ENCODE assay signal across 12 cellular contexts in genomic region chr9:109418827-109419226, GRCh38.
DNase-seq lines count a peak whose midpoint lies in the region; ATAC-seq, FAIRE-seq and TF ChIP-seq lines count a peak whose summit lies in the region.
"Had no signal": no experiment of that assay in that cellular context is flagged by ENCODE, and none has a peak within 500 bp of the region (broad histone marks: within the 10 kb centered on the region; RNA-seq: fewer than 3 reads in every experiment).

No MANE protein-coding gene starts in this region.

- no peak overlapping the region for H2AFZ ChIP-seq in GM12878 (ENCODE audit: control insufficient read depth, low read depth, low read length)
- H2AFZ ChIP-seq: parathyroid adenoma had no signal

- H3K27me3 Mint-ChIP-seq in CD14-positive monocyte (ENCODE audit: low read depth in 3 of 3) = peaks cover 25 to 42% (median 31%) of the 10 kb centered on the region in 3 donors

- no peak for TF ChIP-seq CTCF in GM12865 (IDR thresholded peaks at IDR 0.05; ENCODE audit: insufficient read depth, low read depth, low read length, missing control alignments)
- TF ChIP-seq CTCF in GM12878 (IDR thresholded peaks at IDR 0.05 in 2 of 3, conservative IDR thresholded peaks at IDR 0.05 in 1 of 3; ENCODE audit: control insufficient read depth in 2 of 3, extremely low read depth in 1 of 3, insufficient read depth in 1 of 3, low read depth in 3 of 3, low read length in 3 of 3) = no peak
- no peak for TF ChIP-seq CTCF in CD14-positive monocyte (IDR thresholded peaks at IDR 0.05)

- peak; percentile 94 to 97 for TF ChIP-seq EP300 in GM12878 (IDR thresholded peaks at IDR 0.05; ENCODE audit: borderline replicate concordance in 1 of 2, control insufficient read depth in 1 of 2, low read depth in 2 of 2, low read length in 2 of 2)

- peak overlapping the region; percentile 76 for H3K4me2 ChIP-seq in GM12878 (ENCODE audit: control insufficient read depth, insufficient read depth)

- no peaks in the 10 kb centered on the region for H3K27me3 ChIP-seq in GM12878 (replicated peaks in 1 of 2; ENCODE audit: control insufficient read depth in 2 of 2, insufficient read depth in 2 of 2, low read length in 1 of 2)

- no peak for TF ChIP-seq RAD21 in GM12878 (IDR thresholded peaks at IDR 0.05; ENCODE audit: insufficient read depth, low read depth, low read length)

- no peaks in the 10 kb centered on the region for H3K9me3 ChIP-seq in GM12878 (replicated peaks; ENCODE audit: control insufficient read depth, insufficient read depth, low read length)

- POLR2A ChIA-PET in GM12878 (lab: Charles Lee) = interaction anchor here (0.9 to 1.9 kb wide), 3 partner anchors 8 to 22 kb away, joined by 3 to 6 read pairs (median 3); no protein-coding TSS in a partner anchor

- in situ Hi-C loops in GM12878 (cut with MboI) = no loop called here

- H3K36me3 Mint-ChIP-seq in CD14-positive monocyte = no peaks in the 10 kb centered on the region

- DNase-seq in GM12865 (ENCODE audit: low read depth) (peak; percentile 84), GM12878 (ENCODE audit: low read depth, low spot score) (peak; percentile 74), RKO (ENCODE audit: low spot score) (no peak), CD14-positive monocyte (ENCODE audit: low spot score) (no peak)
- DNase-seq in Jurkat, Clone E6-1 (ENCODE audit: low read depth, low spot score) = peak; percentile 94
- DNase-seq in activated effector memory CD4-positive, alpha-beta T cell treated with anti-CD3 and anti-CD28 coated beads, Interleukin-2, amount 50 U/mL, for 16 hours = no peak
- DNase-seq: foreskin fibroblast, trophoblast cell had no signal

- H3K9ac ChIP-seq in GM12878 (ENCODE audit: control insufficient read depth, insufficient read depth, low read length) = no peak overlapping the region
- H3K9ac ChIP-seq: parathyroid adenoma had no signal

- no peaks in the 10 kb centered on the region for H3K9me3 Mint-ChIP-seq in CD14-positive monocyte
- H3K9me3 Mint-ChIP-seq: central memory CD8-positive, alpha-beta T cell had no signal

- no peaks in the 10 kb centered on the region for H3K79me2 ChIP-seq in GM12878 (ENCODE audit: control insufficient read depth, insufficient read depth, low read length)
- H3K79me2 ChIP-seq: parathyroid adenoma had no signal

- under 1% methylated on average over 6 of the region's 6 CpGs for WGBS in GM12878 (ENCODE audit: insufficient coverage, insufficient replicate concordance, low lambda C conversion rate, missing lambda C conversion rate)

- no peaks in the 10 kb centered on the region for H3K36me3 ChIP-seq in GM12878 (ENCODE audit: control insufficient read depth in 2 of 2, insufficient read depth in 2 of 2, low read length in 1 of 2)

- BruUV-seq in GM12878 (replicated peaks; lab: Mats Ljungman, UMichigan) = no TSS peak

- no peak for TF ChIP-seq POLR2A in GM12878 (IDR thresholded peaks at IDR 0.05; ENCODE audit: low read depth, low read length)

- no peaks in the 10 kb centered on the region for H4K20me1 ChIP-seq in GM12878 (ENCODE audit: control insufficient read depth, insufficient read depth)

- no peak overlapping the region for H3K4me3 Mint-ChIP-seq in CD14-positive monocyte
- H3K4me3 Mint-ChIP-seq: central memory CD8-positive, alpha-beta T cell had no signal

- H3K27ac Mint-ChIP-seq in CD14-positive monocyte = no peak overlapping the region

- H3K4me1 Mint-ChIP-seq in CD14-positive monocyte = no peaks in the 10 kb centered on the region
- H3K4me1 Mint-ChIP-seq: central memory CD8-positive, alpha-beta T cell had no signal

- RAD21 ChIA-PET in GM12878 (lab: Charles Lee; ENCODE audit: unreplicated experiment) = interaction anchor here (0.9 to 4.5 kb wide), 4 partner anchors 9 to 45 kb away, joined by 4 to 24 read pairs (median 10); no protein-coding TSS in a partner anchor

- SMC1A ChIA-PET in GM12878 (lab: Charles Lee; ENCODE audit: uncharacterized antibody, unreplicated experiment) = interaction anchor here (1.0 to 12.6 kb wide), 6 partner anchors 8 to 46 kb away, joined by 3 to 116 read pairs (median 4); no protein-coding TSS in a partner anchor

- peak; percentile 32 for ATAC-seq in GM19455 (IDR thresholded peaks at IDR 0.05; ENCODE audit: unreplicated experiment)
- ATAC-seq in GM12878 = peak; percentile 55
- no peak for ATAC-seq in HG03097 (IDR thresholded peaks at IDR 0.05; ENCODE audit: low FRiP score, unreplicated experiment)

- H3K27ac ChIP-seq in GM12878 (ENCODE audit: control insufficient read depth, insufficient read depth) = peak overlapping the region; percentile 32; the same call in 1 of the 2 replicates
- H3K27ac ChIP-seq: parathyroid adenoma had no signal

- no peak for FAIRE-seq in GM12878 (lab: Jason Lieb, UNC)

- intact Hi-C loops in GM12878 (cut with micrococcal nuclease; ENCODE audit: unreplicated experiment) (loop anchor here (5.0 to 10.0 kb wide), 2 partner anchors 48 to 404 kb away; partner anchors contain the start of gene CTNNAL1), CD14-positive monocyte (cut with micrococcal nuclease) (no loop called here)

- peaks cover 77% of the 10 kb centered on the region for H3K4me1 ChIP-seq in GM12878 (ENCODE audit: control insufficient read depth, insufficient read depth, low read length)
- H3K4me1 ChIP-seq: parathyroid adenoma had no signal

- CTCF ChIA-PET in GM12878 (lab: Yijun Ruan, JAX) = interaction anchor here (0.6 to 17.7 kb wide), 10 partner anchors 9 to 225 kb away, joined by 3 to 214 read pairs (median 6); no protein-coding TSS in a partner anchor

- H3K4me3 ChIP-seq in GM12865 (ENCODE audit: low read depth, low read length) (no peak overlapping the region), GM12878 (0 out of 2 replicates have a peak overlapping the region, but pooled peaks have one; percentile 9)
- peak overlapping the region; percentile 54 for H3K4me3 ChIP-seq in Jurkat, Clone E6-1 (ENCODE audit: low read length)

TF ChIP-seq in GM12878, 131 proteins besides CTCF, POLR2A, EP300 and RAD21 (continues in another document):
- TF ChIP-seq SMARCA5 (IDR thresholded peaks at IDR 0.05) (no peak), PAX5 (IDR thresholded peaks at IDR 0.05; ENCODE audit: borderline replicate concordance, low read depth, low read length) (peak; percentile 100), PML (IDR thresholded peaks at IDR 0.05; ENCODE audit: low read length) (no peak), BMI1 (IDR thresholded peaks at IDR 0.05; ENCODE audit: borderline replicate concordance) (peak; percentile 72), STAT3 (IDR thresholded peaks at IDR 0.05; ENCODE audit: low read depth, low read length) (peak; percentile 62; the same call in 1 of the 2 replicates), MYB (IDR thresholded peaks at IDR 0.05; ENCODE audit: borderline replicate concordance, low read depth, low read length) (peak; percentile 87; the same call in 1 of the 2 replicates), DPF2 (IDR thresholded peaks at IDR 0.05) (peak; percentile 94), MYC (IDR thresholded peaks at IDR 0.05; ENCODE audit: insufficient read depth, insufficient read length, insufficient replicate concordance, low read length, severe bottlenecking) (no peak), ZNF24 (IDR thresholded peaks at IDR 0.05) (no peak), ZBTB33 (IDR thresholded peaks at IDR 0.05) (no peak), SPI1 (IDR thresholded peaks at IDR 0.05; ENCODE audit: borderline replicate concordance, insufficient read depth, low read depth, low read length) (peak; percentile 43; the same call in 1 of the 2 replicates), ZNF207 (IDR thresholded peaks at IDR 0.05; ENCODE audit: borderline replicate concordance) (no peak), PKNOX1 (IDR thresholded peaks at IDR 0.05) (no peak), HCFC1 (IDR thresholded peaks at IDR 0.05; ENCODE audit: low read length) (no peak), ZNF622 (IDR thresholded peaks at IDR 0.05) (no peak), CREB1 (IDR thresholded peaks at IDR 0.05; ENCODE audit: low read depth) (no peak), LARP7 (IDR thresholded peaks at IDR 0.05) (peak; percentile 53; the same call in 1 of the 2 replicates), PBX3 (IDR thresholded peaks at IDR 0.05; ENCODE audit: insufficient replicate concordance, low read depth, low read length) (no peak), POU2F2 (IDR thresholded peaks at IDR 0.05; ENCODE audit: borderline replicate concordance, low read depth, low read length) (peak; percentile 85; the same call in 2 of the 3 replicates), SREBF2 (IDR thresholded peaks at IDR 0.05; ENCODE audit: low read length) (no peak)

Comparison
In these comparisons a context has a peak if more than half of its experiments do, and no peak if none do; other contexts are left out.
1. DNase-seq: peak in GM12865 (single experiment), Jurkat, Clone E6-1 (single experiment) and GM12878 (single experiment); none in RKO (single experiment), activated effector memory CD4-positive, alpha-beta T cell treated with anti-CD3 and anti-CD28 coated beads, Interleukin-2, amount 50 U/mL, for 16 hours (single experiment) and CD14-positive monocyte (single experiment).